ENCODE assay signal across 28 cellular contexts in genomic region chr6:148890091-148890490, GRCh38.
DNase-seq lines count a peak whose midpoint lies in the region; ATAC-seq and TF ChIP-seq lines count a peak whose summit lies in the region.
"Had no signal": no experiment of that assay in that cellular context is flagged by ENCODE, and none has a peak within 500 bp of the region (broad histone marks: within the 10 kb centered on the region; RNA-seq: fewer than 3 reads in every experiment).

No MANE protein-coding gene starts in this region.

- 0 out of 2 replicates have a peak overlapping the region, but pooled peaks have one; percentile 5 for H3K4me2 ChIP-seq in BLaER1

- H3K36me3 Mint-ChIP-seq in chondrocyte (ENCODE audit: low read depth), result no peaks in the 10 kb centered on the region
- no peaks in the 10 kb centered on the region for H3K36me3 Mint-ChIP-seq in stimulated activated effector memory CD8-positive, alpha-beta T cell treated with anti-CD3 and anti-CD28 coated beads, Interleukin-12 subunit alpha, Interleukin-12 subunit beta, amount 100 ng/mL, for 72 hours

- H3K9me3 ChIP-seq in BLaER1, result peaks cover 4% of the 10 kb centered on the region
- H3K9me3 ChIP-seq: breast epithelium, right lobe of liver, thyroid gland had no signal

- no peaks in the 10 kb centered on the region for H3K27me3 ChIP-seq in BLaER1
- H3K27me3 ChIP-seq: breast epithelium, right lobe of liver, thyroid gland had no signal

- ATAC-seq in left ventricle myocardium superior, result peak; percentile 55
- ATAC-seq in stimulated activated effector memory CD8-positive, alpha-beta T cell treated with anti-CD3 and anti-CD28 coated beads, Interleukin-12 subunit alpha, Interleukin-12 subunit beta, amount 100 ng/mL, for 72 hours, result no peak
- ATAC-seq in GM19455 (IDR thresholded peaks at IDR 0.05; ENCODE audit: unreplicated experiment), result no peak
- ATAC-seq: activated T-cell treated with anti-CD3 and anti-CD28 coated beads, Interleukin-2, amount 50 U/mL, for 4 hours had no signal

- H3K27ac Mint-ChIP-seq in chondrocyte (ENCODE audit: unreplicated experiment), result peak overlapping the region; percentile 94
- H3K27ac Mint-ChIP-seq in stimulated activated effector memory CD8-positive, alpha-beta T cell treated with anti-CD3 and anti-CD28 coated beads, Interleukin-12 subunit alpha, Interleukin-12 subunit beta, amount 100 ng/mL, for 72 hours, result peak overlapping the region; percentile 48
- H3K27ac Mint-ChIP-seq: activated CD4-positive, alpha-beta T cell treated with anti-CD3 and anti-CD28 coated beads, Interleukin-2, amount 10 ng/mL, durations not matched to agents 24 days and 14 days; activated naive CD4-positive, alpha-beta T cell treated with anti-CD3 and anti-CD28 coated beads for 36 hours; dendritic cell treated with granulocyte-macrophage colony-stimulating factor and Interleukin-4, amounts not matched to agents 40 ng/mL and 50 ng/mL, for 4 days had no signal

- H3K27ac ChIP-seq in BLaER1, result no peak overlapping the region
- H3K27ac ChIP-seq: parathyroid adenoma had no signal

- intact Hi-C loops in left ventricle myocardium superior (cut with micrococcal nuclease), result no loop called here

- H3K4me1 Mint-ChIP-seq in chondrocyte (ENCODE audit: low read depth), result peaks cover 45% of the 10 kb centered on the region
- H3K4me1 Mint-ChIP-seq in stimulated activated effector memory CD8-positive, alpha-beta T cell treated with anti-CD3 and anti-CD28 coated beads, Interleukin-12 subunit alpha, Interleukin-12 subunit beta, amount 100 ng/mL, for 72 hours, result no peaks in the 10 kb centered on the region
- H3K4me1 Mint-ChIP-seq: activated CD4-positive, alpha-beta T cell treated with anti-CD3 and anti-CD28 coated beads, Interleukin-2, amount 10 ng/mL, durations not matched to agents 24 days and 14 days; IgD-negative memory B cell had no signal

- H3K9me3 Mint-ChIP-seq in chondrocyte (ENCODE audit: low read depth), result no peaks in the 10 kb centered on the region
- no peaks in the 10 kb centered on the region for H3K9me3 Mint-ChIP-seq in stimulated activated effector memory CD8-positive, alpha-beta T cell treated with anti-CD3 and anti-CD28 coated beads, Interleukin-12 subunit alpha, Interleukin-12 subunit beta, amount 100 ng/mL, for 72 hours
- H3K9me3 Mint-ChIP-seq: activated CD4-positive, alpha-beta T cell treated with anti-CD3 and anti-CD28 coated beads, Interleukin-2, amount 10 ng/mL, durations not matched to agents 24 days and 14 days; activated naive CD4-positive, alpha-beta T cell treated with anti-CD3 and anti-CD28 coated beads for 36 hours; activated T-cell treated with anti-CD3 and anti-CD28 coated beads, Interleukin-2, amount 50 U/mL, for 4 hours; dendritic cell treated with granulocyte-macrophage colony-stimulating factor and Interleukin-4, amounts not matched to agents 40 ng/mL and 50 ng/mL, for 4 days; H9; IgD-negative memory B cell had no signal

- H3K36me3 ChIP-seq in BLaER1, result peaks cover 12% of the 10 kb centered on the region; the same call in 1 of the 2 replicates
- H3K36me3 ChIP-seq: breast epithelium, right lobe of liver, thyroid gland had no signal

- H4K20me1 ChIP-seq in BLaER1, result no peaks in the 10 kb centered on the region

- no peak overlapping the region for H3K4me3 ChIP-seq in BLaER1
- H3K4me3 ChIP-seq: breast epithelium, lung, right lobe of liver, thyroid gland had no signal

- H3K4me1 ChIP-seq in BLaER1, result peaks cover 23% of the 10 kb centered on the region
- H3K4me1 ChIP-seq: parathyroid adenoma had no signal

- no peak for TF ChIP-seq CTCF in chondrocyte (IDR thresholded peaks at IDR 0.05)

- no peak for DNase-seq in chondrocyte (ENCODE audit: low spot score)
- DNase-seq in left ventricle myocardium superior, result no peak
- no peak for DNase-seq in stimulated activated effector memory CD8-positive, alpha-beta T cell treated with anti-CD3 and anti-CD28 coated beads, Interleukin-12 subunit alpha, Interleukin-12 subunit beta, amount 100 ng/mL, for 72 hours (ENCODE audit: low spot score in 2 of 2)
- no peak for DNase-seq in stimulated activated naive CD4-positive, alpha-beta T cell treated with Interleukin-2 at 50 U/mL for 16 hours (lab: John Stamatoyannopoulos, UW)
- no peak for DNase-seq in amniotic stem cell (lab: John Stamatoyannopoulos, UW)
- no peak for DNase-seq in DMS53 treated with DMSO at 0.1 percent for 48 hours (lab: John Stamatoyannopoulos, UW; ENCODE audit: unreplicated experiment)
- DNase-seq: activated CD4-positive, alpha-beta T cell treated with anti-CD3 and anti-CD28 coated beads, Interleukin-2, amount 10 ng/mL, durations not matched to agents 24 days and 14 days; activated naive CD4-positive, alpha-beta T cell treated with anti-CD3 and anti-CD28 coated beads for 36 hours; activated T-cell treated with anti-CD3 and anti-CD28 coated beads, Interleukin-2, amount 50 U/mL, for 4 hours; DMS153; H9; NCI-H1092; NCI-H1694 treated with DMSO at 0.1 percent for 48 hours; NCI-H2171; NCI-H526; right lobe of liver; SHP77 treated with DMSO at 0.1 percent for 48 hours; stimulated activated CD4-positive, alpha-beta T cell treated with anti-CD3 and anti-CD28 coated beads, Interleukin-4, amount 100 ng/mL, for 4 hours; stimulated activated naive CD4-positive, alpha-beta T cell; T1000; thyroid gland had no signal

- peak overlapping the region; percentile 46 for H3K4me3 Mint-ChIP-seq in chondrocyte (ENCODE audit: unreplicated experiment)
- no peak overlapping the region for H3K4me3 Mint-ChIP-seq in stimulated activated effector memory CD8-positive, alpha-beta T cell treated with anti-CD3 and anti-CD28 coated beads, Interleukin-12 subunit alpha, Interleukin-12 subunit beta, amount 100 ng/mL, for 72 hours
- H3K4me3 Mint-ChIP-seq: activated CD4-positive, alpha-beta T cell treated with anti-CD3 and anti-CD28 coated beads, Interleukin-2, amount 10 ng/mL, durations not matched to agents 24 days and 14 days; activated naive CD4-positive, alpha-beta T cell treated with anti-CD3 and anti-CD28 coated beads for 36 hours; activated T-cell treated with anti-CD3 and anti-CD28 coated beads, Interleukin-2, amount 50 U/mL, for 4 hours; dendritic cell treated with granulocyte-macrophage colony-stimulating factor and Interleukin-4, amounts not matched to agents 40 ng/mL and 50 ng/mL, for 4 days; H9 had no signal

- H3K9ac ChIP-seq in BLaER1, result no peak overlapping the region
- H3K9ac ChIP-seq: parathyroid adenoma had no signal

- H3K27me3 Mint-ChIP-seq in chondrocyte (ENCODE audit: low read depth), result no peaks in the 10 kb centered on the region
- H3K27me3 Mint-ChIP-seq: activated CD4-positive, alpha-beta T cell treated with anti-CD3 and anti-CD28 coated beads, Interleukin-2, amount 10 ng/mL, durations not matched to agents 24 days and 14 days; dendritic cell treated with granulocyte-macrophage colony-stimulating factor and Interleukin-4, amounts not matched to agents 40 ng/mL and 50 ng/mL, for 4 days; IgD-negative memory B cell had no signal
